Comparison of ENCODE assay signal across 1 cellular context in the genomic region with DNA sequence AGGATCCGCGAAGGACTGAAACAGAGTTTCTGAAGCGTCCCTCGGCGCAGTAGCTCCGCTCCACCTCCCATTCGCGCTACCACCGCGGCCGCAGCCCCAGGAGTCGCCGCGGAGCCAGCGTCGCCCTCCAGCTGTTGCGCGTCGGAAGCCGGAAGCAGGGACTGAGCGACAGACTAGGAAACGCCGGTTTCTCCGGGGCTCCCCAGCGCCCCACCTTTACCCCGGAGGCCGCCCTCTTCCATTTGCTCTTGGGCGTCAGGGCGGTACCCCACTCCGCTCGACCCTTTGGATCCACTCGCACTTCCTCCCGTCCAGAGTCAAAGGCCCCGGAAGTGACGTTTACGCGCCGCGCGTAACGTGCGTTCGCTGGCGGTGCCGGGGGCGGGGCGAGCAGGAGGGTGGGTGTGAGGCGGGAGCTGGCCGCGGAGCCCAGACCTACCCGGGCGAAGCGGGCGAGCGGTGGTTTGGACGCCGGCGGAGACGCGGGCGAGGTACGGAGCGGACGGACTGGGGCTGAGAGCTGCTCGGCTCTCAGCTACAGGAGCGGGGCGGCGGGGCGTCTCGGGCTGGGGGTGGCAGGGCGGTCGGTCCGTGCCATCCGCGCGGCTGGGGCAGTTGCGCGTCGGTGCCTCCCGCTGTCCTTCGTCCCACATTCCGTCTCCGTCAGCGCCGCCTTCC.
TF ChIP-seq lines count a peak whose summit lies in the region.

Gene RABGEF1 (plus strand): TSS at position 432 of the 678 bp plus-strand sequence. CDS start 31,167 bp downstream, outside the sequence.

TF ChIP-seq in K562, 482 proteins besides CTCF, POLR2A, EP300 and RAD21 (continued from another document and continues in another):
- TF ChIP-seq, protein P1, sequence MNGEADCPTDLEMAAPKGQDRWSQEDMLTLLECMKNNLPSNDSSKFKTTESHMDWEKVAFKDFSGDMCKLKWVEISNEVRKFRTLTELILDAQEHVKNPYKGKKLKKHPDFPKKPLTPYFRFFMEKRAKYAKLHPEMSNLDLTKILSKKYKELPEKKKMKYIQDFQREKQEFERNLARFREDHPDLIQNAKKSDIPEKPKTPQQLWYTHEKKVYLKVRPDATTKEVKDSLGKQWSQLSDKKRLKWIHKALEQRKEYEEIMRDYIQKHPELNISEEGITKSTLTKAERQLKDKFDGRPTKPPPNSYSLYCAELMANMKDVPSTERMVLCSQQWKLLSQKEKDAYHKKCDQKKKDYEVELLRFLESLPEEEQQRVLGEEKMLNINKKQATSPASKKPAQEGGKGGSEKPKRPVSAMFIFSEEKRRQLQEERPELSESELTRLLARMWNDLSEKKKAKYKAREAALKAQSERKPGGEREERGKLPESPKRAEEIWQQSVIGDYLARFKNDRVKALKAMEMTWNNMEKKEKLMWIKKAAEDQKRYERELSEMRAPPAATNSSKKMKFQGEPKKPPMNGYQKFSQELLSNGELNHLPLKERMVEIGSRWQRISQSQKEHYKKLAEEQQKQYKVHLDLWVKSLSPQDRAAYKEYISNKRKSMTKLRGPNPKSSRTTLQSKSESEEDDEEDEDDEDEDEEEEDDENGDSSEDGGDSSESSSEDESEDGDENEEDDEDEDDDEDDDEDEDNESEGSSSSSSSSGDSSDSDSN (IDR thresholded peaks at IDR 0.05; ENCODE audit: borderline replicate concordance in 1 of 2, low read depth in 2 of 2, low read length in 2 of 2) = peak; percentile 77 to 84; a peak in 3 of 4 replicates
- TF ChIP-seq E2F8 (IDR thresholded peaks at IDR 0.05; ENCODE audit: low read depth, partially characterized antibody) = peak; percentile 88
- TF ChIP-seq SMAD3 (CRISPR knock-in tag; conservative IDR thresholded peaks at IDR 0.05) = 0 out of 2 replicates have a peak, but pooled peaks have one; percentile 2
- peak; percentile 49 for TF ChIP-seq HMGN3 (IDR thresholded peaks at IDR 0.05; ENCODE audit: borderline replicate concordance, extremely low read depth, insufficient read length, low read depth, low read length)
- peak; percentile 78; the same call in 1 of the 2 replicates for TF ChIP-seq NR2C1 (IDR thresholded peaks at IDR 0.05)
- TF ChIP-seq NR2C1 (tag; IDR thresholded peaks at IDR 0.05) = peak; percentile 74
- peak; percentile 27; the same call in 1 of the 2 replicates for TF ChIP-seq CHD2 (IDR thresholded peaks at IDR 0.05; ENCODE audit: low read depth, low read length)
- TF ChIP-seq ZFPM2 (CRISPR knock-in tag; IDR thresholded peaks at IDR 0.05) = 0 out of 2 replicates have a peak, but pooled peaks have one; percentile 60
- no peak for TF ChIP-seq ZNF280B (CRISPR knock-in tag; IDR thresholded peaks at IDR 0.05)
- peak; percentile 3; the same call in 1 of the 2 replicates for TF ChIP-seq FOSL1 (tag; conservative IDR thresholded peaks at IDR 0.05)
- TF ChIP-seq L3MBTL2 (IDR thresholded peaks at IDR 0.05) = peak; percentile 59; the same call in 1 of the 2 replicates
- peak; percentile 66 for TF ChIP-seq MXI1 (IDR thresholded peaks at IDR 0.05; ENCODE audit: low read depth, low read length)
- 0 out of 2 replicates have a peak, but pooled peaks have one; percentile 65 for TF ChIP-seq ZBTB17 (CRISPR knock-in tag; IDR thresholded peaks at IDR 0.05)
- peak; percentile 95 for TF ChIP-seq CXXC5 (CRISPR knock-in tag; IDR thresholded peaks at IDR 0.05)
- no peak for TF ChIP-seq ZNF592 (IDR thresholded peaks at IDR 0.05)
- TF ChIP-seq ARID4B (CRISPR knock-in tag; IDR thresholded peaks at IDR 0.05) = peak; percentile 82
- TF ChIP-seq JUND (IDR thresholded peaks at IDR 0.05; ENCODE audit: borderline replicate concordance, low read depth, low read length) = peak; percentile 71
- TF ChIP-seq JUND (tag; IDR thresholded peaks at IDR 0.05; ENCODE audit: borderline replicate concordance, low read depth, low read length) = no peak
- no peak for TF ChIP-seq MAFK (IDR thresholded peaks at IDR 0.05; ENCODE audit: low read length)
- no peak for TF ChIP-seq BCL6 (CRISPR knock-in tag; IDR thresholded peaks at IDR 0.05)
- peak; percentile 66 for TF ChIP-seq TBP (optimal IDR thresholded peaks at IDR 0.05; ENCODE audit: low read depth, low read length)
- peak; percentile 66 to 72 for TF ChIP-seq NRF1 (conservative IDR thresholded peaks at IDR 0.05 in 1 of 2, IDR thresholded peaks at IDR 0.05 in 1 of 2)
- TF ChIP-seq SIN3B (IDR thresholded peaks at IDR 0.05; ENCODE audit: low read depth) = peak; percentile 74
- 0 out of 2 replicates have a peak, but pooled peaks have one; percentile 21 for TF ChIP-seq DIDO1 (tag; IDR thresholded peaks at IDR 0.05; ENCODE audit: low read depth)
- no peak for TF ChIP-seq GTF2E2 (tag; IDR thresholded peaks at IDR 0.05)
- TF ChIP-seq ARID1B (IDR thresholded peaks at IDR 0.05) = peak; percentile 46
- TF ChIP-seq MTA3 (IDR thresholded peaks at IDR 0.05; ENCODE audit: borderline replicate concordance) = peak; percentile 45
- TF ChIP-seq SMARCA4 (IDR thresholded peaks at IDR 0.05) = peak; percentile 9; the same call in 1 of the 2 replicates
- TF ChIP-seq STAT6 (CRISPR knock-in tag; IDR thresholded peaks at IDR 0.05) = 0 out of 2 replicates have a peak, but pooled peaks have one; percentile 63
- peak; percentile 91 for TF ChIP-seq POLR2AphosphoS5 (IDR thresholded peaks at IDR 0.05; ENCODE audit: control insufficient read depth, insufficient read depth, low read depth, low read length)
- TF ChIP-seq SMARCE1 (IDR thresholded peaks at IDR 0.05) = 0 out of 2 replicates have a peak, but pooled peaks have one; percentile 7
- TF ChIP-seq TGIF2 (CRISPR knock-in tag; IDR thresholded peaks at IDR 0.05) = 0 out of 2 replicates have a peak, but pooled peaks have one; percentile 9
- TF ChIP-seq POLR2AphosphoS2 (IDR thresholded peaks at IDR 0.05; ENCODE audit: low read length) = peak; percentile 87; the same call in 1 of the 2 replicates
- peak; percentile 92 for TF ChIP-seq POLR2B (IDR thresholded peaks at IDR 0.05; ENCODE audit: low read depth, partially characterized antibody)
